8 cellular contexts compared by ENCODE assay signal in the genomic region with DNA sequence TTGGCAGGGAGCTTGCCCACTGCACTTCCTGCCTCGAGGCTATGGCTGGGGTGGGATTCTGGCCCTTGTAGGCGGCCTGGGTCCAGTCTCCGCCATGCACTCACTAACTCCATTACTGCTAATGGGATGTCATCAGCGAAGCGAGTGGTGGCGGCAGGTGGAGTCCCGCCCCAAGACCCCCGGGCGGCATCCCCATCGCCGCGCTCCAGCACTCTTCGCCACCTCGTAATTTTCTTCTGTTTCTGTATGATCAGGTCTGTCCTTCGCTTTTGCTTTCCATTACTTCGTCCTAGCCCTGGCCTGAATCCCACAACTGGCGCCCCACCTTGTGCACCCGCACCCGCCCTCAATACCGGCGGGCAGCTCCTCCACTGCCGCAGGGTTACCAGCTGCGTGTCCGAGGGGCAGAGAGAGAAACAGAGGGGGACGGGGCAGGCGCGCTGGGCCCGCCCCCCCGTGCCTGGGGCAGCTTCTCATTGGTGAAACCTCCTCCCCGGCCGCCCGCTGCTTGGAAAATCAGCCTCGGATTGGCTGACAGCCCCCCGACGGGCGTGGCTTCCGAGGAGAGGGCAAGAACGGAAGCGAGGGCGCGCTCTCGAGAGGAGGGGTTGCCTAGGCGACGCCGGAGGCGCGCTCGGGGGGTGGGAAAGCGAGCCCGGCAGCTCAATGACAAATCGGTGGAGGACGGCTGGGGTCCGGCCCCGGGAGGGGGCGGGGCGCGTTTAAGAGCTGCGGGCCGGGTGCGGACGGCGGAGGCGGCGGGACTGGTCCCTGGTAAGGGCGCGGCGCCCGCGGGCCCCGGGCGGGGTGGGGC. TPM values are rescaled to one million over a fixed set of nuclear protein-coding genes. Genes with fewer than 3 reads are reported as not detected.
A peak's percentile ranks its signal among the peaks of the same experiment; 100 is the strongest.
DNase-seq lines count a peak whose midpoint lies in the region; ATAC-seq and TF ChIP-seq lines count a peak whose summit lies in the region.

A gene with protein sequence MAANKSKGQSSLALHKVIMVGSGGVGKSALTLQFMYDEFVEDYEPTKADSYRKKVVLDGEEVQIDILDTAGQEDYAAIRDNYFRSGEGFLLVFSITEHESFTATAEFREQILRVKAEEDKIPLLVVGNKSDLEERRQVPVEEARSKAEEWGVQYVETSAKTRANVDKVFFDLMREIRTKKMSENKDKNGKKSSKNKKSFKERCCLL (plus strand): TSS at position 646 of the 814 bp plus-strand sequence. CDS start 25,813 bp downstream, outside the sequence.

- H3K9me3 Mint-ChIP-seq in T-helper 1 cell treated with Interleukin-12 subunit alpha and Interleukin-12 subunit beta and Interleukin-4 antibody, amounts not matched to agents 30 μg/mL and 1 μg/mL, for 36 hours = peaks cover 4% of the 10 kb centered on the region
- H3K9me3 Mint-ChIP-seq in progenitor cell of endocrine pancreas (ENCODE audit: low read depth) = peaks cover 5% of the 10 kb centered on the region

- DNase-seq in GM13977 (ENCODE audit: low spot score) (peak; percentile 99), NCI-H1694 (lab: John Stamatoyannopoulos, UW) (peak; percentile 92), amniotic stem cell (lab: John Stamatoyannopoulos, UW) (peak; percentile 99), left cardiac atrium (peak; percentile 100), progenitor cell of endocrine pancreas (ENCODE audit: low spot score, unreplicated experiment) (peak; percentile 99), ureter (ENCODE audit: low spot score) (peak; percentile 100)

- in situ Hi-C loops in GM13977 (cut with MboI; ENCODE audit: low pct_unique_long_range_greater_than_20kb, low sequenced_read_pairs, unreplicated experiment) = no loop called here

- TF ChIP-seq CTCF in GM13977 (IDR thresholded peaks at IDR 0.05; ENCODE audit: extremely low read depth, insufficient read depth, missing control alignments) = no peak
- TF ChIP-seq CTCF in progenitor cell of endocrine pancreas (IDR thresholded peaks at IDR 0.05; ENCODE audit: unreplicated experiment) = no peak

- peak within 1 kb of the TSS; percentile 96 for H3K27ac Mint-ChIP-seq in T-helper 1 cell treated with Interleukin-12 subunit alpha and Interleukin-12 subunit beta and Interleukin-4 antibody, amounts not matched to agents 30 μg/mL and 1 μg/mL, for 36 hours
- H3K27ac Mint-ChIP-seq in progenitor cell of endocrine pancreas = peak within 1 kb of the TSS; percentile 89

- H3K4me3 Mint-ChIP-seq in T-helper 1 cell treated with Interleukin-12 subunit alpha and Interleukin-12 subunit beta and Interleukin-4 antibody, amounts not matched to agents 30 μg/mL and 1 μg/mL, for 36 hours = peak within 1 kb of the TSS; percentile 99
- peak within 1 kb of the TSS; percentile 95 for H3K4me3 Mint-ChIP-seq in progenitor cell of endocrine pancreas (ENCODE audit: low read depth)

- peak; percentile 84 for ATAC-seq in HG02884 (IDR thresholded peaks at IDR 0.05; ENCODE audit: unreplicated experiment)
- peak; percentile 96 for ATAC-seq in left cardiac atrium

- H3K36me3 Mint-ChIP-seq in T-helper 1 cell treated with Interleukin-12 subunit alpha and Interleukin-12 subunit beta and Interleukin-4 antibody, amounts not matched to agents 30 μg/mL and 1 μg/mL, for 36 hours (ENCODE audit: low read depth) = peaks cover 36% of the 10 kb centered on the region
- peaks cover 3% of the 10 kb centered on the region for H3K36me3 Mint-ChIP-seq in progenitor cell of endocrine pancreas (ENCODE audit: insufficient read depth)

- H3K4me1 Mint-ChIP-seq in T-helper 1 cell treated with Interleukin-12 subunit alpha and Interleukin-12 subunit beta and Interleukin-4 antibody, amounts not matched to agents 30 μg/mL and 1 μg/mL, for 36 hours (ENCODE audit: low read depth) = peaks cover 69% of the 10 kb centered on the region
- H3K4me1 Mint-ChIP-seq in progenitor cell of endocrine pancreas (ENCODE audit: low read depth) = peaks cover 14% of the 10 kb centered on the region

- intact Hi-C loops in left cardiac atrium (cut with DNase I) = loop anchor here in 1 of 2 donors (5.0 kb wide), 2 partner anchors 40 to 60 kb away; no protein-coding TSS in a partner anchor

- H3K27me3 Mint-ChIP-seq in T-helper 1 cell treated with Interleukin-12 subunit alpha and Interleukin-12 subunit beta and Interleukin-4 antibody, amounts not matched to agents 30 μg/mL and 1 μg/mL, for 36 hours (ENCODE audit: low read depth) = no peaks in the 10 kb centered on the region
- H3K27me3 Mint-ChIP-seq in progenitor cell of endocrine pancreas = peaks cover 27% of the 10 kb centered on the region

RNA-seq across cellular contexts. Expression of the gene that starts here (rescaled TPM):
- total RNA-seq in left cardiac atrium (10 to 100 TPM; 52.5 to 54.7 TPM), progenitor cell of endocrine pancreas (26.6 and 30.5 TPM in 2 replicates), ureter (50.5 TPM)

Comparison
In these comparisons a context has a peak if more than half of its experiments do, and no peak if none do; other contexts are left out.
1. Peak in every context shown above with its lines: DNase-seq and ATAC-seq.